Comparison of ENCODE assay signal across 8 cellular contexts in genomic region chr4:46931981-46932380, GRCh38. TPM values are rescaled to one million over a fixed set of nuclear protein-coding genes. Genes with fewer than 3 reads are reported as not detected.
DNase-seq lines count a peak whose midpoint lies in the region; ATAC-seq and TF ChIP-seq lines count a peak whose summit lies in the region.

No MANE protein-coding gene starts in this region.

- H3K4me1 Mint-ChIP-seq in Caco-2 (ENCODE audit: low read depth, unreplicated experiment): peaks cover 15% of the 10 kb centered on the region

- WGBS in esophagus squamous epithelium, 2 donors: 32 to 40% methylated on average over 3 of the region's 3 CpGs

- H3K27ac ChIP-seq in fibroblast of lung (ENCODE audit: insufficient read depth, low read length) (no peak overlapping the region), esophagus squamous epithelium (no peak overlapping the region)

- H3K9me3 ChIP-seq in Caco-2 (no peaks in the 10 kb centered on the region), fibroblast of lung (ENCODE audit: control insufficient read depth, insufficient read depth, low read depth, low read length) (no peaks in the 10 kb centered on the region), esophagus squamous epithelium (no peaks in the 10 kb centered on the region)

- no peak for TF ChIP-seq POLR2A in esophagus squamous epithelium (IDR thresholded peaks at IDR 0.05)

- intact Hi-C loops in Caco-2 (cut with micrococcal nuclease; ENCODE audit: unreplicated experiment): loop anchor here (1.0 to 5.0 kb wide), 8 partner anchors 43 to 460 kb away; no protein-coding TSS in a partner anchor
- intact Hi-C loops in esophagus squamous epithelium (cut with DNase I): no loop called here

- no peak overlapping the region for H3K27ac Mint-ChIP-seq in Caco-2 (ENCODE audit: unreplicated experiment)

- no peaks in the 10 kb centered on the region for H3K9me3 Mint-ChIP-seq in Caco-2 (ENCODE audit: unreplicated experiment)

- CTCF ChIA-PET in Caco-2 (lab: Charles Lee): interaction anchor here (1.3 kb wide), 1 partner anchor 191 kb away, joined by 3 read pairs; no protein-coding TSS in a partner anchor

- no peak overlapping the region for H3K9ac ChIP-seq in fibroblast of lung (ENCODE audit: insufficient read depth, low read length)

- H3K27me3 Mint-ChIP-seq in Caco-2 (ENCODE audit: insufficient read depth, unreplicated experiment): no peaks in the 10 kb centered on the region

- peak in 1 of 2 experiments; percentile 30 for DNase-seq in Caco-2
- DNase-seq in RPMI8226: peak; percentile 4
- peak; percentile 45 to 76 for DNase-seq in fibroblast of lung (ENCODE audit: low read depth in 2 of 2)
- peak; percentile 38 for DNase-seq in putamen (ENCODE audit: low spot score)
- no peak for DNase-seq in DMS153 (lab: John Stamatoyannopoulos, UW)
- DNase-seq in esophagus squamous epithelium (lab: John Stamatoyannopoulos, UW): no peak

- peaks cover 6% of the 10 kb centered on the region for H3K36me3 Mint-ChIP-seq in Caco-2 (ENCODE audit: insufficient read depth, unreplicated experiment)

- no peak overlapping the region for H3K4me2 ChIP-seq in fibroblast of lung (ENCODE audit: extremely low read depth, insufficient read depth, low read length)

- no peaks in the 10 kb centered on the region for H3K36me3 ChIP-seq in Caco-2 (ENCODE audit: control insufficient read depth, insufficient read depth, low read length)
- no peaks in the 10 kb centered on the region for H3K36me3 ChIP-seq in fibroblast of lung (ENCODE audit: control insufficient read depth, insufficient read depth, low read length)
- no peaks in the 10 kb centered on the region for H3K36me3 ChIP-seq in esophagus squamous epithelium

- TF ChIP-seq CTCF in Caco-2 (IDR thresholded peaks at IDR 0.05; ENCODE audit: insufficient read depth in 1 of 2, low read depth in 1 of 2, low read length in 1 of 2, severe bottlenecking in 1 of 2, unreplicated experiment in 1 of 2) (peak; percentile 13 to 35), fibroblast of lung (conservative IDR thresholded peaks at IDR 0.05 in 1 of 2, IDR thresholded peaks at IDR 0.05 in 1 of 2; ENCODE audit: low read depth in 1 of 2, low read length in 2 of 2) (peak; percentile 65 to 83), esophagus squamous epithelium (IDR thresholded peaks at IDR 0.05) (peak in 3 of 6 experiments; percentile 20 to 35 (median 30))

- H3K4me1 ChIP-seq in Caco-2: peaks cover 41% of the 10 kb centered on the region
- no peaks in the 10 kb centered on the region for H3K4me1 ChIP-seq in fibroblast of lung (ENCODE audit: control insufficient read depth, extremely low read depth, insufficient read depth, low read length)
- H3K4me1 ChIP-seq in esophagus squamous epithelium: no peaks in the 10 kb centered on the region

- no peak overlapping the region for H2AFZ ChIP-seq in fibroblast of lung (ENCODE audit: low read length)

- H4K20me1 ChIP-seq in fibroblast of lung (ENCODE audit: control insufficient read depth, extremely low read depth, insufficient read depth, low read length): no peaks in the 10 kb centered on the region

- H3K4me3 ChIP-seq in Caco-2 (ENCODE audit: low read depth, low read length) (no peak overlapping the region), fibroblast of lung (replicated peaks in 1 of 4; ENCODE audit: control extremely low read depth in 1 of 4, insufficient read depth in 1 of 4, low read depth in 3 of 4, low read length in 4 of 4) (no peak overlapping the region), esophagus squamous epithelium (no peak overlapping the region)

- POLR2A ChIA-PET in Caco-2 (lab: Charles Lee): no interaction called here

- H3K79me2 ChIP-seq in fibroblast of lung (ENCODE audit: control insufficient read depth, insufficient read depth, low read length): no peaks in the 10 kb centered on the region

- H3K27me3 ChIP-seq in Caco-2 (replicated peaks; ENCODE audit: control insufficient read depth, insufficient read depth, low read length) (no peaks in the 10 kb centered on the region), fibroblast of lung (ENCODE audit: control insufficient read depth, insufficient read depth, low read length) (no peaks in the 10 kb centered on the region), esophagus squamous epithelium (no peaks in the 10 kb centered on the region)

- peak; percentile 75 for ATAC-seq in GM18861 (IDR thresholded peaks at IDR 0.05; ENCODE audit: unreplicated experiment)
- peak; percentile 56 for ATAC-seq in HG03064 (IDR thresholded peaks at IDR 0.05; ENCODE audit: low read depth, unreplicated experiment)

- H3K4me3 Mint-ChIP-seq in Caco-2 (ENCODE audit: unreplicated experiment): no peak overlapping the region

- BruUV-seq in Caco-2 (replicated peaks; lab: Mats Ljungman, UMichigan): no TSS peak

RNA-seq across cellular contexts. Expression of gene COX7B2, which starts 22.9 kb away (rescaled TPM):
- total RNA-seq in Caco-2 (2022): not detected in 2 replicates
- not detected in 2 replicates for total RNA-seq in fibroblast of lung
- not detected in 2 replicates for polyA plus RNA-seq in fibroblast of lung
- not detected in 2 replicates for polyA plus RNA-seq in fibroblast of lung (2012)
- polyA minus RNA-seq in fibroblast of lung (ENCODE audit: low replicate concordance): not detected in 2 replicates
- total RNA-seq in esophagus squamous epithelium: not detected

Comparison
In these comparisons a context has a peak if more than half of its experiments do, and no peak if none do; other contexts are left out.
1. DNase-seq: peak in RPMI8226 (single experiment), fibroblast of lung (2 of 2) and putamen (single experiment); none in DMS153 (single experiment) and esophagus squamous epithelium (single experiment).